2 cellular contexts compared by ENCODE assay signal in genomic region chr7:139743267-139743966, GRCh38.
TF ChIP-seq lines count a peak whose summit lies in the region.

No MANE protein-coding gene starts in this region.

TF ChIP-seq in liver, 16 proteins besides CTCF, POLR2A, EP300 and RAD21 (continued from another document):
- TF ChIP-seq REST (IDR thresholded peaks at IDR 0.05) (no peak), ATF3 (IDR thresholded peaks at IDR 0.05) (no peak), GABPA (IDR thresholded peaks at IDR 0.05 in 1 of 2, conservative IDR thresholded peaks at IDR 0.05 in 1 of 2) (no peak), SP1 (IDR thresholded peaks at IDR 0.05) (no peak), MAX (IDR thresholded peaks at IDR 0.05) (no peak), RXRA (IDR thresholded peaks at IDR 0.05) (no peak), FOXA1 (IDR thresholded peaks at IDR 0.05) (no peak), HNF4A (conservative IDR thresholded peaks at IDR 0.05) (no peak), ZBTB33 (IDR thresholded peaks at IDR 0.05) (no peak), NR2F2 (IDR thresholded peaks at IDR 0.05) (no peak), EGR1 (IDR thresholded peaks at IDR 0.05; ENCODE audit: low read depth in 2 of 2) (no peak)

TF ChIP-seq in HepG2, 621 proteins besides CTCF, POLR2A, EP300 and RAD21 (continued from another document):
- no peak for TF ChIP-seq REST (IDR thresholded peaks at IDR 0.05; ENCODE audit: borderline replicate concordance in 1 of 2, low read depth in 1 of 2, low read length in 2 of 2)
- TF ChIP-seq THAP8 (CRISPR knock-in tag; IDR thresholded peaks at IDR 0.05; ENCODE audit: borderline replicate concordance): no peak
- no peak for TF ChIP-seq PRDM4 (CRISPR knock-in tag; IDR thresholded peaks at IDR 0.05; ENCODE audit: borderline replicate concordance)
TF ChIP-seq in HepG2: peak in this region for 0.
